Comparison of ENCODE assay signal across 1 cellular context in genomic region chr18:58671122-58671940, GRCh38.
TF ChIP-seq lines count a peak whose summit lies in the region.

Gene MALT1, plus strand, starts transcription at chr18:58671465. Its CDS starts 179 bp downstream, at chr18:58671644.

TF ChIP-seq in SK-N-SH, 30 proteins besides CTCF, POLR2A, EP300 and RAD21 (continued from another document):
- TF ChIP-seq ZBTB33 (IDR thresholded peaks at IDR 0.05; ENCODE audit: borderline replicate concordance, low read depth): no peak
- TF ChIP-seq REST (IDR thresholded peaks at IDR 0.05; ENCODE audit: low read depth, low read length): peak; percentile 37; the same call in 1 of the 2 replicates
- no peak; the same call in 1 of the 2 replicates for TF ChIP-seq TCF12 (IDR thresholded peaks at IDR 0.05)
- TF ChIP-seq FOXM1 (IDR thresholded peaks at IDR 0.05; ENCODE audit: low read depth): no peak
- TF ChIP-seq SIN3A (IDR thresholded peaks at IDR 0.05; ENCODE audit: borderline replicate concordance, low read depth, low read length): peak; percentile 89; the same call in 1 of the 2 replicates
